ENCODE assay signal across 11 cellular contexts in the genomic region with DNA sequence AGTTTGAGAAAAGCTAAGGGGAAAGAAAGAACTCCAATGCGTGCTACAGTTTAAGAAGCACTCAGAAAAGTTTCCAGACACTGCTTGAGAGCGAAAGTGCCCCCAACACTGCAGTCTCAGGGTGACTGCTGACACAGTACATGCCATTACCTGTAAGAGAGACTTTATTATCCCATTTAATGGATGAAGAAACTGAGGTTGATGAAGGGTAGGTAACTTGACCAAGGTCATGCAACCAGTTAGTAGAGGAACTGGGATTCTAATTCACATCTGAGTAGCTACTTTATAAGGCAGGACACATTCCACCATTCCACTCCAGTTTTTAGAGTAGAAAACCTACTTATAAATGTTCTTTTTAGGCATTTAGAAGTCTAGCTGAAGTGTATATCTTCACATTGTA.
"Had no signal": no experiment of that assay in that cellular context is flagged by ENCODE, and none has a peak within 500 bp of the region (broad histone marks: within the 10 kb centered on the region; RNA-seq: fewer than 3 reads in every experiment).

No MANE protein-coding gene starts in this region.

- DNase-seq: GM23248, GOT3, H7, H9, HCEC 1CT, HFFc6 had no signal

- H3K27ac ChIP-seq: GM23248 had no signal

- ATAC-seq: GM23338, HCT116 had no signal

- H3K36me3 ChIP-seq: HAP-1 had no signal

- H3K4me3 Mint-ChIP-seq: GM23338, H9, HFFc6 had no signal

- H3K4me1 ChIP-seq: HAP-1 had no signal

- FAIRE-seq: H1, H54 had no signal

- H2AFZ ChIP-seq: GM23248, GM23338 had no signal

- H3K27ac Mint-ChIP-seq: GM23338, HFFc6 had no signal

- H3K9ac ChIP-seq: GM23248 had no signal

- H3K4me2 ChIP-seq: GM23338 had no signal

- H3K4me3 ChIP-seq: GM23248, GM23338, HAP-1 had no signal
